Comparison of ENCODE assay signal across 10 cellular contexts in genomic region chr3:196268270-196269163, GRCh38. TPM values are rescaled to one million over a fixed set of nuclear protein-coding genes. Genes with fewer than 3 reads are reported as not detected.
DNase-seq lines count a peak whose midpoint lies in the region; ATAC-seq and TF ChIP-seq lines count a peak whose summit lies in the region.
"Had no signal": no experiment of that assay in that cellular context is flagged by ENCODE, and none has a peak within 500 bp of the region (broad histone marks: within the 10 kb centered on the region; RNA-seq: fewer than 3 reads in every experiment).

No MANE protein-coding gene starts in this region.

- DNase-seq in activated T-cell treated with anti-CD3 and anti-CD28 coated beads, Interleukin-2, amount 50 U/mL, for 72 hours = no peak
- DNase-seq in activated T-cell treated with anti-CD3 and anti-CD28 coated beads for 4 hours = no peak
- peak; percentile 47 for DNase-seq in RKO (ENCODE audit: low spot score)
- peak; percentile 70 to 82 for DNase-seq in erythroblast (lab: John Stamatoyannopoulos, UW)
- no peak for DNase-seq in smooth muscle cell (lab: John Stamatoyannopoulos, UW; ENCODE audit: unreplicated experiment)
- no peak for DNase-seq in NCI-H524 (lab: John Stamatoyannopoulos, UW)
- no peak for DNase-seq in NK-92 (lab: John Stamatoyannopoulos, UW; ENCODE audit: unreplicated experiment)
- no peak for DNase-seq in central memory CD4-positive, alpha-beta T cell

- peaks cover 27% of the 10 kb centered on the region for H3K4me1 Mint-ChIP-seq in activated T-cell treated with anti-CD3 and anti-CD28 coated beads, Interleukin-2, amount 50 U/mL, for 72 hours (ENCODE audit: low read depth)

- peaks cover 41% of the 10 kb centered on the region for H3K79me2 ChIP-seq in smooth muscle cell (ENCODE audit: low read depth)

- no peak overlapping the region for H3K4me3 Mint-ChIP-seq in activated T-cell treated with anti-CD3 and anti-CD28 coated beads, Interleukin-2, amount 50 U/mL, for 72 hours

- no peaks in the 10 kb centered on the region for H3F3A ChIP-seq in smooth muscle cell (ENCODE audit: low read depth)

- H3K4me2 ChIP-seq in smooth muscle cell = no peak overlapping the region

- H3K27ac Mint-ChIP-seq in activated T-cell treated with anti-CD3 and anti-CD28 coated beads, Interleukin-2, amount 50 U/mL, for 72 hours = peak overlapping the region; percentile 63

- no peak overlapping the region for H3K9ac ChIP-seq in smooth muscle cell (ENCODE audit: low read depth)

- peaks cover 15 to 22% of the 10 kb centered on the region in 2 donors for H3K36me3 Mint-ChIP-seq in activated T-cell treated with anti-CD3 and anti-CD28 coated beads, Interleukin-2, amount 50 U/mL, for 72 hours (ENCODE audit: insufficient read depth in 2 of 2)

- H3K27ac ChIP-seq in smooth muscle cell (ENCODE audit: low read depth) = peak overlapping the region; percentile 34
- H3K27ac ChIP-seq: C4-2B had no signal

- H2AFZ ChIP-seq in smooth muscle cell (ENCODE audit: low read depth) = no peak overlapping the region

- no peak for TF ChIP-seq CTCF in smooth muscle cell (IDR thresholded peaks at IDR 0.05; ENCODE audit: borderline replicate concordance, insufficient read depth, poor library complexity, severe bottlenecking)

- H3K27me3 ChIP-seq in smooth muscle cell (ENCODE audit: low read depth) = no peaks in the 10 kb centered on the region

- no peak for ATAC-seq in activated T-cell treated with anti-CD3 and anti-CD28 coated beads, Interleukin-2, amount 50 U/mL, for 72 hours (replicated peaks in 1 of 2)

- H3K4me1 ChIP-seq in smooth muscle cell (ENCODE audit: low read depth) = no peaks in the 10 kb centered on the region

- no peaks in the 10 kb centered on the region for H3K27me3 Mint-ChIP-seq in activated T-cell treated with anti-CD3 and anti-CD28 coated beads, Interleukin-2, amount 50 U/mL, for 72 hours (ENCODE audit: low read depth)

- H4K20me1 ChIP-seq in smooth muscle cell (ENCODE audit: low read depth) = peaks cover 50% of the 10 kb centered on the region

- H3K9me3 ChIP-seq in smooth muscle cell (replicated peaks; ENCODE audit: low read depth) = no peaks in the 10 kb centered on the region

- WGBS in smooth muscle cell (ENCODE audit: low lambda C conversion rate) = 76% methylated on average over 9 of the region's 9 CpGs

- no peak overlapping the region for H3K4me3 ChIP-seq in smooth muscle cell

- H3K36me3 ChIP-seq in smooth muscle cell (ENCODE audit: low read depth) = no peaks in the 10 kb centered on the region

- H3K9me3 Mint-ChIP-seq in activated T-cell treated with anti-CD3 and anti-CD28 coated beads, Interleukin-2, amount 50 U/mL, for 72 hours = no peaks in the 10 kb centered on the region

- TF ChIP-seq POLR2A in erythroblast (IDR thresholded peaks at IDR 0.05; ENCODE audit: low read length) = no peak

RNA-seq across cellular contexts. Expression of gene PCYT1A, which starts 19.0 kb away (rescaled TPM):
- 10 to 100 TPM; 52.0 to 56.9 TPM for total RNA-seq in activated T-cell treated with anti-CD3 and anti-CD28 coated beads, Interleukin-2, amount 50 U/mL, for 72 hours
- 58.3 and 68.3 TPM in 2 replicates for total RNA-seq in smooth muscle cell
- 19.7 and 23.1 TPM in 2 replicates for polyA plus RNA-seq in smooth muscle cell

RNA-seq across cellular contexts. Expression of gene DYNLT2B, which starts 49.5 kb away (rescaled TPM):
- total RNA-seq in activated T-cell treated with anti-CD3 and anti-CD28 coated beads, Interleukin-2, amount 50 U/mL, for 72 hours = 10 to 100 TPM; 18.9 to 20.4 TPM
- 12.5 and 24.5 TPM in 2 replicates for total RNA-seq in smooth muscle cell
- polyA plus RNA-seq in smooth muscle cell = 22.8 and 34.2 TPM in 2 replicates

RNA-seq across cellular contexts. Expression of gene SLC51A, which starts 52.2 kb away (rescaled TPM):
- total RNA-seq in activated T-cell treated with anti-CD3 and anti-CD28 coated beads, Interleukin-2, amount 50 U/mL, for 72 hours = not detected
- not detected in 2 replicates for total RNA-seq in smooth muscle cell
- polyA plus RNA-seq in smooth muscle cell = 1.8 and 6.5 TPM in 2 replicates
- total RNA-seq: HT-29 had no signal

RNA-seq across cellular contexts. Expression of gene ZDHHC19, which starts 57.3 kb away (rescaled TPM):
- total RNA-seq in activated T-cell treated with anti-CD3 and anti-CD28 coated beads, Interleukin-2, amount 50 U/mL, for 72 hours = not detected
- total RNA-seq in smooth muscle cell = not detected in 2 replicates
- polyA plus RNA-seq in smooth muscle cell = 0.13 TPM in 1 of 2 replicates, not detected in the other
- total RNA-seq: HT-29 had no signal

Comparison
In these comparisons a context has a peak if more than half of its experiments do, and no peak if none do; other contexts are left out.
1. DNase-seq: peak in RKO (single experiment) and erythroblast (2 of 2); none in activated T-cell treated with anti-CD3 and anti-CD28 coated beads, Interleukin-2, amount 50 U/mL, for 72 hours (0 of 2), activated T-cell treated with anti-CD3 and anti-CD28 coated beads for 4 hours (single experiment), smooth muscle cell (single experiment), NCI-H524 (0 of 2), NK-92 (single experiment) and central memory CD4-positive, alpha-beta T cell (single experiment).